8 cellular contexts compared by ENCODE assay signal in the genomic region with DNA sequence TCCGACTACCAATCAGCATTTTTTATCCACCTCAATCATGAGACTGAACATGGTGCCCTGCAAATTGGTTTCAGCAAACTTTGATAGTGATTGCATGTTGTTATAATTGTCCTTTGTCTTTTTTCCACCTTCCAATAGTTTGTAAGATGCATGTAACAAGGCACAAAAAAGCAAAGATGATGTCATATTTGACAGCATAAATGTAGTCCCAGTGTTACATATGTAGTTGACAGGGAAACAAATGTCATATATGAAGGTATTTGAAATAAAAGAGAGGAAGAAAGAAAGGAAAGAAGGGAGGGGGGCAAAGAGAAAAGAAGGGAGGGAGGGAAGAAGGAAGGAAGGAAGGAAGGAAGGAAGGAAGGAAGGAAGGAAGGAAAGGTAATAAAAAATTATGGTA.
"Had no signal": no experiment of that assay in that cellular context is flagged by ENCODE, and none has a peak within 500 bp of the region (broad histone marks: within the 10 kb centered on the region; RNA-seq: fewer than 3 reads in every experiment).

No MANE protein-coding gene starts in this region.

- H3K4me3 ChIP-seq: GM12878 had no signal

- ATAC-seq: GM12878 had no signal

- DNase-seq: GDM1, GF-D8 had no signal

- FAIRE-seq: G401.6, GM12878, GM12891, GM12892, GM18507, GM19239 had no signal
